Comparison of ENCODE assay signal across 8 cellular contexts in genomic region chr20:25408170-25408547, GRCh38. TPM values are rescaled to one million over a fixed set of nuclear protein-coding genes. Genes with fewer than 3 reads are reported as not detected.
DNase-seq lines count a peak whose midpoint lies in the region; ATAC-seq and TF ChIP-seq lines count a peak whose summit lies in the region.

No MANE protein-coding gene starts in this region.

- H3K36me3 ChIP-seq in A673 (ENCODE audit: insufficient read depth, low read length, poor library complexity, severe bottlenecking) = peaks cover 7% of the 10 kb centered on the region
- H3K36me3 ChIP-seq in HUES6 (ENCODE audit: control insufficient read depth, insufficient read depth, low read length) = peaks cover 17% of the 10 kb centered on the region

- intact Hi-C loops in A673 (cut with micrococcal nuclease; ENCODE audit: unreplicated experiment) (no loop called here), sciatic nerve (cut with DNase I) (no loop called here)

- peaks cover 8% of the 10 kb centered on the region for H3K36me3 Mint-ChIP-seq in brain

- H3K9me3 Mint-ChIP-seq in brain = peaks cover 8 to 22% (median 13%) of the 10 kb centered on the region in 5 experiments

- TF ChIP-seq CTCF in A673 (conservative IDR thresholded peaks at IDR 0.05; ENCODE audit: low read depth, low read length) = no peak
- TF ChIP-seq CTCF in brain (conservative IDR thresholded peaks at IDR 0.05) = no peak

- peaks cover 8% of the 10 kb centered on the region for H3K4me1 ChIP-seq in A673 (ENCODE audit: insufficient read depth, low read length, poor library complexity, severe bottlenecking)
- H3K4me1 ChIP-seq in HUES6 (ENCODE audit: control insufficient read depth, insufficient read depth, low read length) = peaks cover 6% of the 10 kb centered on the region
- H3K4me1 ChIP-seq in mononuclear cell (ENCODE audit: insufficient read depth, low read length) = peaks cover 18% of the 10 kb centered on the region

- H3K27ac ChIP-seq in A673 (ENCODE audit: low read depth, low read length, poor library complexity, severe bottlenecking) = peak overlapping the region; percentile 91
- H3K27ac ChIP-seq in HUES6 (ENCODE audit: low read depth, low read length) = peak overlapping the region; percentile 97

- H3K27me3 ChIP-seq in A673 (replicated peaks; ENCODE audit: insufficient read depth, low read depth, low read length, poor library complexity) (no peaks in the 10 kb centered on the region), HUES6 (ENCODE audit: control insufficient read depth, insufficient read depth, low read length) (no peaks in the 10 kb centered on the region), mononuclear cell (ENCODE audit: insufficient read depth, low read length) (no peaks in the 10 kb centered on the region)

- CTCF ChIA-PET in A673 (lab: Charles Lee) = interaction anchor here (1.0 to 1.6 kb wide), 2 partner anchors 9 to 414 kb away, joined by 3 to 4 read pairs; no protein-coding TSS in a partner anchor

- H3K27ac Mint-ChIP-seq in brain = peak overlapping the region in 4 of 5 experiments; percentile 88 to 95 (median 92)

- DNase-seq in A673 (ENCODE audit: low spot score) = no peak
- DNase-seq in sciatic nerve (ENCODE audit: low spot score) = no peak
- DNase-seq in activated CD4-positive, CD25-positive, alpha-beta regulatory T cell (lab: John Stamatoyannopoulos, UW) = no peak

- ATAC-seq in GM18511 (IDR thresholded peaks at IDR 0.05; ENCODE audit: unreplicated experiment) (no peak), sciatic nerve (no peak), HG02798 (IDR thresholded peaks at IDR 0.05; ENCODE audit: poor library complexity, unreplicated experiment) (no peak)

- peak overlapping the region; percentile 81 for H3K4me3 ChIP-seq in A673 (ENCODE audit: low read depth, low read length, poor library complexity, severe bottlenecking)
- peak overlapping the region; percentile 96 for H3K4me3 ChIP-seq in HUES6 (ENCODE audit: low read depth, low read length)
- peak overlapping the region; percentile 68 for H3K4me3 ChIP-seq in mononuclear cell (ENCODE audit: low read length)

- no TSS peak for BruUV-seq in A673 (replicated peaks; lab: Mats Ljungman, UMichigan)

- H3K4me1 Mint-ChIP-seq in brain = peaks cover 24% of the 10 kb centered on the region

- peak overlapping the region; percentile 100 for H3K9ac ChIP-seq in HUES6 (ENCODE audit: low read length)

- POLR2A ChIA-PET in A673 (lab: Charles Lee; ENCODE audit: low non-redundant PET) = interaction anchor here (0.6 kb wide), 1 partner anchor 315 kb away, joined by 4 read pairs; no protein-coding TSS in a partner anchor

- H3K9me3 ChIP-seq in A673 (ENCODE audit: low read depth, low read length, poor library complexity, severe bottlenecking) (no peaks in the 10 kb centered on the region), HUES6 (ENCODE audit: control insufficient read depth, insufficient read depth, low read depth, low read length) (peaks cover 17% of the 10 kb centered on the region), mononuclear cell (ENCODE audit: low read depth, low read length) (peaks cover 3% of the 10 kb centered on the region)

- H3K4me3 Mint-ChIP-seq in brain = peak overlapping the region; percentile 89 to 98 (median 96)

- peaks cover 3% of the 10 kb centered on the region for H3K27me3 Mint-ChIP-seq in brain

RNA-seq across cellular contexts. Expression of gene GINS1, which starts 0.7 kb away (rescaled TPM):
- 60.0 and 62.6 TPM in 2 replicates for total RNA-seq in A673 (2021)
- polyA plus RNA-seq in brain (ENCODE audit: insufficient read depth, low read depth, low replicate concordance) = 10.2 TPM
- 0.21 TPM for total RNA-seq in mononuclear cell
- total RNA-seq in sciatic nerve = 1.4 TPM

RNA-seq across cellular contexts. Expression of gene ABHD12, which starts 17.5 kb away (rescaled TPM):
- total RNA-seq in A673 (2021) (39.8 and 40.6 TPM in 2 replicates), mononuclear cell (17.0 TPM), sciatic nerve (70.4 TPM)
- polyA plus RNA-seq in brain (ENCODE audit: insufficient read depth, low read depth, low replicate concordance) = 102 TPM

Comparison
In these comparisons a context has a peak if more than half of its experiments do, and no peak if none do; other contexts are left out.
1. RNA of gene GINS1, which starts 0.7 kb away (total RNA-seq): 60.0 to 62.6 TPM in A673; 1.4 TPM in sciatic nerve (single experiment) and 0.21 TPM in mononuclear cell (single experiment); every median in the first group is over 10 times any median in the second.
2. Peak in every context shown above with its lines, with median percentiles within 50 percentile points of each other: H3K4me3 ChIP-seq.